ENCODE assay signal across 25 cellular contexts in genomic region chr12:131438874-131439273, GRCh38.
DNase-seq lines count a peak whose midpoint lies in the region; ATAC-seq and TF ChIP-seq lines count a peak whose summit lies in the region.
"Had no signal": no experiment of that assay in that cellular context is flagged by ENCODE, and none has a peak within 500 bp of the region (broad histone marks: within the 10 kb centered on the region; RNA-seq: fewer than 3 reads in every experiment).

No MANE protein-coding gene starts in this region.

- no peaks in the 10 kb centered on the region for H3K4me1 ChIP-seq in SJCRH30
- H3K4me1 ChIP-seq in spleen, result no peaks in the 10 kb centered on the region
- H3K4me1 ChIP-seq: left lung had no signal

- intact Hi-C loops in spleen (cut with DNase I; ENCODE audit: low total_unique reads), result no loop called here

- TF ChIP-seq POLR2A in spleen (IDR thresholded peaks at IDR 0.05), result no peak

- ATAC-seq in GM21381 (IDR thresholded peaks at IDR 0.05; ENCODE audit: unreplicated experiment), result no peak
- ATAC-seq: activated naive CD8-positive, alpha-beta T cell treated with anti-CD3 and anti-CD28 coated beads, Interleukin-2, amount 50 U/mL, for 24 hours; left lung had no signal

- TF ChIP-seq CTCF in spleen (IDR thresholded peaks at IDR 0.05 in 8 of 11, conservative IDR thresholded peaks at IDR 0.05 in 3 of 11), result no peak

- H3K27ac ChIP-seq in SJCRH30 (no peak overlapping the region), spleen (no peak overlapping the region)
- H3K27ac ChIP-seq: BLaER1, hepatocyte, left lung, RWPE1, VCaP had no signal

- no peak overlapping the region for H3K4me3 ChIP-seq in H7 (ENCODE audit: insufficient read depth, low read depth, low read length)
- H3K4me3 ChIP-seq in SJCRH30, result no peak overlapping the region
- H3K4me3 ChIP-seq in spleen, result no peak overlapping the region
- H3K4me3 ChIP-seq: BLaER1, hepatocyte, left lung, skin epidermis had no signal

- 73 to 87% (median 85%) methylated on average over 14 of the region's 14 CpGs for WGBS in spleen, 5 donors

- H3K36me3 ChIP-seq in H7 (replicated peaks; ENCODE audit: control insufficient read depth, insufficient read depth, low read length) (no peaks in the 10 kb centered on the region), SJCRH30 (no peaks in the 10 kb centered on the region), spleen (no peaks in the 10 kb centered on the region)
- H3K36me3 ChIP-seq: BLaER1, left lung had no signal

- peaks cover 1% of the 10 kb centered on the region; the same call in 1 of the 2 replicates for H3K27me3 ChIP-seq in H7 (ENCODE audit: control insufficient read depth, insufficient read depth, low read length)
- no peaks in the 10 kb centered on the region for H3K27me3 ChIP-seq in SJCRH30
- H3K27me3 ChIP-seq in spleen (replicated peaks in 1 of 7), result peaks cover 0 to 24% (median 3%) of the 10 kb centered on the region in 7 donors

- H3K9me3 ChIP-seq in SJCRH30 (replicated peaks) (no peaks in the 10 kb centered on the region), spleen (no peaks in the 10 kb centered on the region)
- H3K9me3 ChIP-seq: BLaER1, left lung had no signal

- peak; percentile 79 for DNase-seq in H7
- peak; percentile 20 to 30 for DNase-seq in SJCRH30
- DNase-seq in islet precursor cell, result peak; percentile 65
- peak; percentile 71 for DNase-seq in spleen
- DNase-seq in NCI-H2227 treated with DMSO at 0.1 percent for 48 hours (lab: John Stamatoyannopoulos, UW), result no peak
- DNase-seq in NK-92 treated with Interleukin-12 subunit alpha and Interleukin-12 subunit beta, amount 100 ng/mL, for 24 hours (lab: John Stamatoyannopoulos, UW), result no peak
- no peak for DNase-seq in NAMALWA (ENCODE audit: low spot score)
- DNase-seq: activated CD4-positive, alpha-beta T cell treated with anti-CD3 and anti-CD28 coated beads, Interleukin-2, amount 10 ng/mL, durations not matched to agents 24 days and 14 days; activated gamma-delta T cell; activated naive CD8-positive, alpha-beta T cell treated with anti-CD3 and anti-CD28 coated beads, Interleukin-2, amount 50 U/mL, for 24 hours; activated T-cell treated with anti-CD3 and anti-CD28 coated beads, Interleukin-2, amount 50 U/mL, for 1 hour; DMS79; GOT3; immature natural killer cell; NCI-H1092 treated with DMSO at 0.1 percent for 48 hours; NCI-H187; NCI-H2171 treated with DMSO at 0.1 percent for 48 hours; NCI-H524 treated with DMSO at 0.1 percent for 48 hours had no signal

Comparison
In these comparisons a context has a peak if more than half of its experiments do, and no peak if none do; other contexts are left out.
1. DNase-seq: peak in H7 (single experiment), SJCRH30 (2 of 2), islet precursor cell (single experiment) and spleen (single experiment); none in NCI-H2227 treated with DMSO at 0.1 percent for 48 hours (single experiment), NK-92 treated with Interleukin-12 subunit alpha and Interleukin-12 subunit beta, amount 100 ng/mL, for 24 hours (single experiment) and NAMALWA (single experiment).